Comparison of ENCODE assay signal across 22 cellular contexts in genomic region chr4:64495948-64496347, GRCh38.
"Had no signal": no experiment of that assay in that cellular context is flagged by ENCODE, and none has a peak within 500 bp of the region (broad histone marks: within the 10 kb centered on the region; RNA-seq: fewer than 3 reads in every experiment).

No MANE protein-coding gene starts in this region.

- H3K27me3 ChIP-seq: colonic mucosa, esophagus squamous epithelium, gastrocnemius medialis, heart right ventricle, left lung had no signal

- ATAC-seq: effector memory CD8-positive, alpha-beta T cell; esophagus mucosa; gastrocnemius medialis; heart right ventricle; left cardiac atrium; left lung; left ventricle myocardium superior; lower lobe of right lung; mucosa of descending colon had no signal

- H3K27ac ChIP-seq: colonic mucosa, epithelial cell of prostate, esophagus squamous epithelium, gastrocnemius medialis, heart right ventricle, left lung, lower lobe of right lung had no signal

- H3K9me3 ChIP-seq: colonic mucosa, esophagus squamous epithelium, gastrocnemius medialis, heart right ventricle, lower lobe of right lung, mucosa of descending colon had no signal

- H3K4me3 ChIP-seq: colonic mucosa, esophagus squamous epithelium, gastrocnemius medialis, heart right ventricle, left lung, lower lobe of right lung, mucosa of descending colon had no signal

- DNase-seq: colonic mucosa; cortex of kidney; effector CD8-positive, alpha-beta T cell; effector memory CD8-positive, alpha-beta T cell; endodermal cell; erythroblast; esophagus squamous epithelium; foreskin fibroblast; foreskin melanocyte; gastrocnemius medialis; glutamatergic neuron; head of caudate nucleus; heart right ventricle; hippocampal formation; left cardiac atrium; left lung; left ventricle myocardium superior; lower lobe of right lung; mesenchymal stem cell; mucosa of descending colon had no signal

- H3K36me3 ChIP-seq: colonic mucosa, esophagus squamous epithelium, gastrocnemius medialis, heart right ventricle, left lung, lower lobe of right lung had no signal
